ENCODE assay signal across 17 cellular contexts in the genomic region with DNA sequence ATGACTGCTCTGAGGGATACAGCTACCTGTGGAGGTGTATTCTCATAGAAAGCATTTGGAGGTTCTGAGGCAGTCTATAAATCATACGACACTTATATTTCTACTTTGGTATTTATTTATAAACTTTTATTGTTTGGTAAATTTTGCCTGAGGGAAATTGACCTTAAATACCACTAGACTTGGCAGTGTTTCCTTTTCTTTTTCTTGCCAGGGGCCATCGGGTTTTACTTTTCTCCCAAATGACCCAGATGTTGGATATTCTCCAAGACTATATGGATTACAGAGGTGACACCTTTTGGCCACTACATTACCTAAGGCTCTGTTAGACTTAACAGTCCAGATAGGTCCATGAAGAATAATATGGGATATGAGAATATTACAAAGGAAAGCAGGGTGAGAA. TPM values are rescaled to one million over a fixed set of nuclear protein-coding genes. Genes with fewer than 3 reads are reported as not detected.
DNase-seq lines count a peak whose midpoint lies in the region; ATAC-seq and TF ChIP-seq lines count a peak whose summit lies in the region.
"Had no signal": no experiment of that assay in that cellular context is flagged by ENCODE, and none has a peak within 500 bp of the region (broad histone marks: within the 10 kb centered on the region; RNA-seq: fewer than 3 reads in every experiment).

No MANE protein-coding gene starts in this region.

- H3K4me1 Mint-ChIP-seq in activated T-cell treated with anti-CD3 and anti-CD28 coated beads, Interleukin-2, amount 50 U/mL, for 72 hours (ENCODE audit: low read depth), result peaks cover 7% of the 10 kb centered on the region
- peaks cover 4 to 5% of the 10 kb centered on the region in 2 donors for H3K4me1 Mint-ChIP-seq in natural killer cell

- intact Hi-C loops in natural killer cell (cut with micrococcal nuclease), result loop anchor here (5.0 kb wide), 2 partner anchors 122 to 357 kb away; no protein-coding TSS in a partner anchor

- peak overlapping the region; percentile 53 for H3K27ac ChIP-seq in VCaP
- H3K27ac ChIP-seq: A549, C4-2B had no signal

- H3K27ac Mint-ChIP-seq in activated T-cell treated with anti-CD3 and anti-CD28 coated beads, Interleukin-2, amount 50 U/mL, for 72 hours, result peak overlapping the region; percentile 81
- H3K27ac Mint-ChIP-seq in natural killer cell, result no peak overlapping the region
- H3K27ac Mint-ChIP-seq: CD4-positive, alpha-beta T cell had no signal

- TF ChIP-seq CTCF in VCaP (conservative IDR thresholded peaks at IDR 0.05), result no peak
- no peak for TF ChIP-seq CTCF in natural killer cell (IDR thresholded peaks at IDR 0.05)

- no peak for ATAC-seq in activated T-cell treated with anti-CD3 and anti-CD28 coated beads, Interleukin-2, amount 50 U/mL, for 72 hours (replicated peaks in 1 of 2)
- ATAC-seq in GM19397 (IDR thresholded peaks at IDR 0.05; ENCODE audit: unreplicated experiment), result no peak
- ATAC-seq in natural killer cell, result no peak
- ATAC-seq in HG02759 (IDR thresholded peaks at IDR 0.05; ENCODE audit: unreplicated experiment), result no peak
- ATAC-seq: A549, HepG2 had no signal

- DNase-seq in activated T-cell treated with anti-CD3 and anti-CD28 coated beads, Interleukin-2, amount 50 U/mL, for 72 hours, result no peak
- no peak for DNase-seq in activated T-cell treated with anti-CD3 and anti-CD28 coated beads, Interleukin-2, amount 50 U/mL, for 1 hour
- peak; percentile 11 for DNase-seq in M059J (ENCODE audit: low read depth)
- no peak for DNase-seq in natural killer cell
- DNase-seq: AML-193; Caco-2; CD4-positive, alpha-beta T cell; GF-D8; GOT3; H7 had no signal

- peaks cover 6 to 34% of the 10 kb centered on the region in 2 donors for H3K36me3 Mint-ChIP-seq in activated T-cell treated with anti-CD3 and anti-CD28 coated beads, Interleukin-2, amount 50 U/mL, for 72 hours (ENCODE audit: insufficient read depth in 2 of 2)
- H3K36me3 Mint-ChIP-seq in natural killer cell, result peaks cover 30% of the 10 kb centered on the region

- no peak overlapping the region for H3K4me3 Mint-ChIP-seq in activated T-cell treated with anti-CD3 and anti-CD28 coated beads, Interleukin-2, amount 50 U/mL, for 72 hours
- no peak overlapping the region for H3K4me3 Mint-ChIP-seq in natural killer cell
- H3K4me3 Mint-ChIP-seq: CD4-positive, alpha-beta T cell; IgD-negative memory B cell had no signal

- H3K27me3 Mint-ChIP-seq in activated T-cell treated with anti-CD3 and anti-CD28 coated beads, Interleukin-2, amount 50 U/mL, for 72 hours (ENCODE audit: low read depth), result no peaks in the 10 kb centered on the region
- no peaks in the 10 kb centered on the region for H3K27me3 Mint-ChIP-seq in natural killer cell (ENCODE audit: low read depth in 2 of 2)
- H3K27me3 Mint-ChIP-seq: CD4-positive, alpha-beta T cell; IgD-negative memory B cell had no signal

- no peaks in the 10 kb centered on the region for H3K9me3 Mint-ChIP-seq in activated T-cell treated with anti-CD3 and anti-CD28 coated beads, Interleukin-2, amount 50 U/mL, for 72 hours
- no peaks in the 10 kb centered on the region for H3K9me3 Mint-ChIP-seq in natural killer cell
- H3K9me3 Mint-ChIP-seq: CD4-positive, alpha-beta T cell; IgD-negative memory B cell had no signal

RNA-seq across cellular contexts. Expression of a gene that starts 28.2 kb away (rescaled TPM):
- 10 to 100 TPM; 40.7 to 53.8 TPM for total RNA-seq in activated T-cell treated with anti-CD3 and anti-CD28 coated beads, Interleukin-2, amount 50 U/mL, for 72 hours
- 20.3 and 25.8 TPM in 2 replicates for total RNA-seq in M059J (2014; rRNA removed; shearing (Covaris generic))
- 10 to 100 TPM; 35.8 to 45.7 (median 44.0) TPM for total RNA-seq in natural killer cell

RNA-seq across cellular contexts. Expression of a gene that starts 45.6 kb away (rescaled TPM):
- total RNA-seq in activated T-cell treated with anti-CD3 and anti-CD28 coated beads, Interleukin-2, amount 50 U/mL, for 72 hours, result under 1 TPM; 0.46 to 0.82 TPM
- total RNA-seq in M059J (2014; rRNA removed; shearing (Covaris generic)), result 0.54 TPM in 2 replicates
- 1 to 10 TPM; 5.8 to 6.0 (median 6.0) TPM for total RNA-seq in natural killer cell
